1 cellular context compared by ENCODE assay signal in the genomic region with DNA sequence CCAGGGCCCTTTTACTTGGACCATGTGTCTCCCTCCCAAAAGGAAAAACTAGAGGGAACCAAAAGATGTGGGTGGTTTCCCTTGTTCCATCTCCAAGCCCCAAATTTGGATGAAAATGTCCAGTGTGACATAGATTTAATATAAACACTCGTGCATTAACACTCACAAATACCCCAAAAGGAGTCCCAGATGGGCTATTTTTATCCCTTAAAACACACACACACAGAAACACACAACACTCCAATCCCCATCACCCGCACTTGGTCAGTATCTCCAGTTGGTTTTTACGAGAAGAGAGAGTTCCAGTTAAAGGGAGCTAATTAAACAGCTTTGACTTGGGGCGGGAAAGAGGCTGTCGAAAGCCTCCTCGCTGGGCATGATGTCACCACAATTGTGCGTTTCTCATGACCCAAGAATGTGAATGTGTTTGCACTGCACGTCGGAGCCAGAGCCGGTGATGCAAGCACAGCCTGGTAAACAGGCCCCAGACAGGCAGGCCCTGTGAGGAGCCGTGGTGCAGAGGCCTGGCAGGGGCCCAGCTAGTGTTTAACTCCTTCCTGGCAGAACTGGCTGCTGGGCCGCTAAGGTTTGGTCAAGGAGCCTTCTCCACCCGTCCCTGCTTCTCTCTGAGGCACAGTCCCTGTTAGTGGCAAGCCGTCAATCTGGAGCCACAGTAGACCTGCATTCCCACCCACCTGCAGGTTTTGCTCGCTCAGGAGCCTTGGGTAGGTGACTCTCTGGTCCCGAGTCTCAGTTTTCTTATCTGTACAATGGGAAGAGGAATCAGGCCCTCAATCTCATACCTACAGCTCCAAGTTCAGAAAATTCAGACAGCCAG.
A peak's percentile ranks its signal among the peaks of the same experiment; 100 is the strongest.
TF ChIP-seq lines count a peak whose summit lies in the region.

No MANE protein-coding gene starts in this region.

TF ChIP-seq in liver, 16 proteins besides CTCF, POLR2A, EP300 and RAD21 (continued from another document):
- TF ChIP-seq SP1 (IDR thresholded peaks at IDR 0.05): peak; percentile 58
- no peak for TF ChIP-seq EGR1 (IDR thresholded peaks at IDR 0.05; ENCODE audit: low read depth in 2 of 2)
